In the genomic region with DNA sequence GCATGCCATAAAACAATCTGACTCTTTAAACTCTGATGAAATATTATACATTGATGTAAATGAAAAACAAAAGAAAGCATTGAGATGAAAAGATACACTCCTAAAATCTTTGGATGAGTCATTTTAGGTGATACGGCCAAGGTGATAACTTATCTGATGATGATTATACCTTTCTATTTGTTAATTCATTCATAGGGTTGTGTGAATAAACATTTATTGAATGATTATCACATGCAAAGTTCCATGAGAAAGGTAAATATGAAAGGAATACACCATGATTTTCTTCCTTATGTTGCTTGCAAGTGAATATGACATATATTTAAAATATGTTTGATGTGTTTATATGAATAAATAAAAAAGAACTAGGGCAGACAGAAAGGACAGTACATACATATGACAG, we compare ENCODE assay signal across 29 cellular contexts.
"Had no signal": no experiment of that assay in that cellular context is flagged by ENCODE, and none has a peak within 500 bp of the region (broad histone marks: within the 10 kb centered on the region; RNA-seq: fewer than 3 reads in every experiment).

No MANE protein-coding gene starts in this region.

- H3K27me3 ChIP-seq: colonic mucosa, dorsolateral prefrontal cortex, esophagus muscularis mucosa, esophagus squamous epithelium, foreskin keratinocyte, gastrocnemius medialis, gastroesophageal sphincter, heart left ventricle, heart right ventricle had no signal

- H3K9me3 Mint-ChIP-seq: dendritic cell treated with granulocyte-macrophage colony-stimulating factor and Interleukin-4, amounts not matched to agents 40 ng/mL and 50 ng/mL, for 4 days; effector memory CD8-positive, alpha-beta T cell; endodermal cell had no signal

- ATAC-seq: effector memory CD8-positive, alpha-beta T cell; esophagus mucosa; foreskin keratinocyte; gastrocnemius medialis; gastroesophageal sphincter; heart left ventricle; heart right ventricle had no signal

- H3K27ac Mint-ChIP-seq: dendritic cell treated with granulocyte-macrophage colony-stimulating factor and Interleukin-4, amounts not matched to agents 40 ng/mL and 50 ng/mL, for 4 days; effector memory CD8-positive, alpha-beta T cell; endodermal cell had no signal

- H3K27ac ChIP-seq: colonic mucosa, coronary artery, dorsolateral prefrontal cortex, epithelial cell of prostate, esophagus muscularis mucosa, esophagus squamous epithelium, foreskin keratinocyte, gastrocnemius medialis, gastroesophageal sphincter, heart left ventricle, heart right ventricle had no signal

- FAIRE-seq: colon, endometrium, endothelial cell of umbilical vein, frontal cortex had no signal

- H3K9me3 ChIP-seq: colonic mucosa, esophagus muscularis mucosa, esophagus squamous epithelium, gastrocnemius medialis, gastroesophageal sphincter, heart left ventricle, heart right ventricle had no signal

- H3K36me3 ChIP-seq: colonic mucosa, esophagus muscularis mucosa, esophagus squamous epithelium, gastrocnemius medialis, gastroesophageal sphincter, heart left ventricle, heart right ventricle had no signal

- H3K4me1 ChIP-seq: colonic mucosa, esophagus squamous epithelium, foreskin keratinocyte had no signal

- H3K4me1 Mint-ChIP-seq: endodermal cell had no signal

- H3K4me3 Mint-ChIP-seq: dendritic cell treated with granulocyte-macrophage colony-stimulating factor and Interleukin-4, amounts not matched to agents 40 ng/mL and 50 ng/mL, for 4 days; effector memory CD8-positive, alpha-beta T cell; endodermal cell had no signal

- H3K4me3 ChIP-seq: colonic mucosa, coronary artery, dorsolateral prefrontal cortex, esophagus muscularis mucosa, esophagus squamous epithelium, gastrocnemius medialis, gastroesophageal sphincter, heart left ventricle, heart right ventricle had no signal

- DNase-seq: colonic mucosa; cortex of kidney; dermis blood vessel endothelial cell; dorsolateral prefrontal cortex; effector CD4-positive, alpha-beta T cell; effector CD8-positive, alpha-beta T cell; effector memory CD4-positive, alpha-beta T cell; effector memory CD8-positive, alpha-beta T cell; endodermal cell; erythroblast; esophagus squamous epithelium; foreskin fibroblast; foreskin keratinocyte; foreskin melanocyte; gastrocnemius medialis; glutamatergic neuron; head of caudate nucleus; heart left ventricle; heart right ventricle had no signal
